Comparison of ENCODE assay signal across 1 cellular context in genomic region chr7:108091461-108091831, GRCh38.
TF ChIP-seq lines count a peak whose summit lies in the region.

No MANE protein-coding gene starts in this region.

TF ChIP-seq in SK-N-SH, 30 proteins besides CTCF, POLR2A, EP300 and RAD21 (continued from another document):
- no peak for TF ChIP-seq USF2 (IDR thresholded peaks at IDR 0.05; ENCODE audit: borderline replicate concordance, low read depth, low read length)
TF ChIP-seq in SK-N-SH: peak in this region for 4.
